ENCODE assay signal across 14 cellular contexts in the genomic region with DNA sequence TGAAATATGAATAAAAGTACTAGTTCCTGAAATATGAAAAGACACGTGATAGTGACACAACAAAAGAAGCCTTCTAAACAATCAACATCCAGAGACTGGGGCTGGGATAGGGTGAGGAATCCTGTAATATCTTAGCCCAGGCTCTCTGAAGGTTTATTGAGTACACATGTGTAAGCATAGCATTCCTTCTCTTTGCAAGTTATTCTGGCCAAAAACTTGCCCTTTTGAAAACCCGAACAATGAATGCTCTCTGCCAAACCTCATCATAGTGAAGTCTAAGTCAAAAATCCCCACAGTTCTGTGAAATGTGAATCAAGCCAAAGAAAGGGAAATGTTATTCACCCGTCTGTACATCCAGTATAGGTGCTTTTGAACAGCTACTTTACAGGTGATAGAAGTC. TPM values are rescaled to one million over a fixed set of nuclear protein-coding genes. Genes with fewer than 3 reads are reported as not detected.
DNase-seq lines count a peak whose midpoint lies in the region; ATAC-seq, FAIRE-seq and TF ChIP-seq lines count a peak whose summit lies in the region.
"Had no signal": no experiment of that assay in that cellular context is flagged by ENCODE, and none has a peak within 500 bp of the region (broad histone marks: within the 10 kb centered on the region; RNA-seq: fewer than 3 reads in every experiment).

No MANE protein-coding gene starts in this region.

- peak; percentile 44 for DNase-seq in GM04503 (ENCODE audit: low read depth)
- DNase-seq in astrocyte (ENCODE audit: low read depth): peak; percentile 55
- DNase-seq in fibroblast of mammary gland (ENCODE audit: low read depth): peak; percentile 19
- no peak for DNase-seq in stimulated activated naive CD4-positive, alpha-beta T cell (lab: John Stamatoyannopoulos, UW)
- DNase-seq in midbrain (lab: John Stamatoyannopoulos, UW): no peak
- DNase-seq in RKO (ENCODE audit: low spot score): no peak
- DNase-seq: DMS79 treated with DMSO at 0.1 percent for 48 hours, NCI-H1105 treated with DMSO at 0.1 percent for 48 hours, NCI-H1694 treated with DMSO at 0.1 percent for 48 hours, SHP77 had no signal

- H3K4me1 Mint-ChIP-seq in astrocyte (ENCODE audit: low read depth, unreplicated experiment): peaks cover 17% of the 10 kb centered on the region
- H3K4me1 Mint-ChIP-seq in stimulated activated memory B cell treated with anti-CD40 and anti-IgM and Interleukin-4, amounts not matched to agents 10 μg/mL and 1 μg/mL and 100 μg/mL, for 72 hours: no peaks in the 10 kb centered on the region
- H3K4me1 Mint-ChIP-seq: CD14-positive monocyte had no signal

- H4K20me1 ChIP-seq in astrocyte (ENCODE audit: insufficient read depth, low read length): no peaks in the 10 kb centered on the region

- H3K9me3 ChIP-seq in astrocyte (ENCODE audit: insufficient read depth, low read depth, low read length): peaks cover 6% of the 10 kb centered on the region

- no peak overlapping the region for H3K27ac Mint-ChIP-seq in astrocyte (ENCODE audit: unreplicated experiment)
- no peak overlapping the region for H3K27ac Mint-ChIP-seq in stimulated activated memory B cell treated with anti-CD40 and anti-IgM and Interleukin-4, amounts not matched to agents 10 μg/mL and 1 μg/mL and 100 μg/mL, for 72 hours
- H3K27ac Mint-ChIP-seq: CD14-positive monocyte had no signal

- H3K4me3 Mint-ChIP-seq in astrocyte (ENCODE audit: unreplicated experiment): no peak overlapping the region
- H3K4me3 Mint-ChIP-seq in stimulated activated memory B cell treated with anti-CD40 and anti-IgM and Interleukin-4, amounts not matched to agents 10 μg/mL and 1 μg/mL and 100 μg/mL, for 72 hours: no peak overlapping the region
- H3K4me3 Mint-ChIP-seq: CD14-positive monocyte had no signal

- peaks cover 5% of the 10 kb centered on the region for H3K36me3 Mint-ChIP-seq in astrocyte (ENCODE audit: low read depth, unreplicated experiment)
- peaks cover 7% of the 10 kb centered on the region for H3K36me3 Mint-ChIP-seq in stimulated activated memory B cell treated with anti-CD40 and anti-IgM and Interleukin-4, amounts not matched to agents 10 μg/mL and 1 μg/mL and 100 μg/mL, for 72 hours
- H3K36me3 Mint-ChIP-seq: CD14-positive monocyte had no signal

- H3K9me3 Mint-ChIP-seq in astrocyte (ENCODE audit: unreplicated experiment): peaks cover 12% of the 10 kb centered on the region
- peaks cover 11% of the 10 kb centered on the region for H3K9me3 Mint-ChIP-seq in stimulated activated memory B cell treated with anti-CD40 and anti-IgM and Interleukin-4, amounts not matched to agents 10 μg/mL and 1 μg/mL and 100 μg/mL, for 72 hours

- no peaks in the 10 kb centered on the region for H3K79me2 ChIP-seq in astrocyte (ENCODE audit: insufficient read depth, low read length)

- H3K4me1 ChIP-seq in astrocyte (ENCODE audit: insufficient read depth, low read length): peaks cover 6% of the 10 kb centered on the region

- ATAC-seq in stimulated activated memory B cell treated with anti-CD40 and anti-IgM and Interleukin-4, amounts not matched to agents 10 μg/mL and 1 μg/mL and 100 μg/mL, for 72 hours: peak; percentile 12
- ATAC-seq: K562 had no signal

- no peak for TF ChIP-seq CTCF in astrocyte (IDR thresholded peaks at IDR 0.05; ENCODE audit: insufficient read depth, low read depth, low read length)
- no peak for TF ChIP-seq CTCF in fibroblast of mammary gland (conservative IDR thresholded peaks at IDR 0.05; ENCODE audit: control insufficient read depth, insufficient read depth, low read depth, low read length)

- H3K27me3 Mint-ChIP-seq in astrocyte (ENCODE audit: low read depth, unreplicated experiment): no peaks in the 10 kb centered on the region
- no peaks in the 10 kb centered on the region for H3K27me3 Mint-ChIP-seq in stimulated activated memory B cell treated with anti-CD40 and anti-IgM and Interleukin-4, amounts not matched to agents 10 μg/mL and 1 μg/mL and 100 μg/mL, for 72 hours

- H3K4me3 ChIP-seq in astrocyte (ENCODE audit: insufficient read depth, low read depth, low read length): no peak overlapping the region
- H3K4me3 ChIP-seq in fibroblast of mammary gland (ENCODE audit: control insufficient read depth, low read depth, low read length): no peak overlapping the region
- H3K4me3 ChIP-seq: HAP-1, K562 had no signal

- H3K27ac ChIP-seq in astrocyte (ENCODE audit: low read depth, low read length): no peak overlapping the region

- no peak overlapping the region for H2AFZ ChIP-seq in astrocyte (ENCODE audit: low read depth, low read length)

- FAIRE-seq in astrocyte (lab: Jason Lieb, UNC): peak; percentile 63
- FAIRE-seq: K562 had no signal

- no peak overlapping the region for H3K4me2 ChIP-seq in astrocyte (ENCODE audit: low read length)

- no peaks in the 10 kb centered on the region for H3K36me3 ChIP-seq in astrocyte (ENCODE audit: insufficient read depth, low read length)
- H3K36me3 ChIP-seq: HAP-1 had no signal

- no peaks in the 10 kb centered on the region for H3K27me3 ChIP-seq in astrocyte (ENCODE audit: insufficient read depth, low read length)

- H3K9ac ChIP-seq in astrocyte (ENCODE audit: low read length): no peak overlapping the region

RNA-seq across cellular contexts. Expression of a gene that starts 11.6 kb away (rescaled TPM):
- 9.1 and 17.7 TPM in 2 replicates for total RNA-seq in astrocyte

Comparison
In these comparisons a context has a peak if more than half of its experiments do, and no peak if none do; other contexts are left out.
1. DNase-seq: peak in GM04503 (single experiment), astrocyte (single experiment) and fibroblast of mammary gland (single experiment); none in stimulated activated naive CD4-positive, alpha-beta T cell (0 of 6), midbrain (single experiment) and RKO (single experiment).